In the genomic region with DNA sequence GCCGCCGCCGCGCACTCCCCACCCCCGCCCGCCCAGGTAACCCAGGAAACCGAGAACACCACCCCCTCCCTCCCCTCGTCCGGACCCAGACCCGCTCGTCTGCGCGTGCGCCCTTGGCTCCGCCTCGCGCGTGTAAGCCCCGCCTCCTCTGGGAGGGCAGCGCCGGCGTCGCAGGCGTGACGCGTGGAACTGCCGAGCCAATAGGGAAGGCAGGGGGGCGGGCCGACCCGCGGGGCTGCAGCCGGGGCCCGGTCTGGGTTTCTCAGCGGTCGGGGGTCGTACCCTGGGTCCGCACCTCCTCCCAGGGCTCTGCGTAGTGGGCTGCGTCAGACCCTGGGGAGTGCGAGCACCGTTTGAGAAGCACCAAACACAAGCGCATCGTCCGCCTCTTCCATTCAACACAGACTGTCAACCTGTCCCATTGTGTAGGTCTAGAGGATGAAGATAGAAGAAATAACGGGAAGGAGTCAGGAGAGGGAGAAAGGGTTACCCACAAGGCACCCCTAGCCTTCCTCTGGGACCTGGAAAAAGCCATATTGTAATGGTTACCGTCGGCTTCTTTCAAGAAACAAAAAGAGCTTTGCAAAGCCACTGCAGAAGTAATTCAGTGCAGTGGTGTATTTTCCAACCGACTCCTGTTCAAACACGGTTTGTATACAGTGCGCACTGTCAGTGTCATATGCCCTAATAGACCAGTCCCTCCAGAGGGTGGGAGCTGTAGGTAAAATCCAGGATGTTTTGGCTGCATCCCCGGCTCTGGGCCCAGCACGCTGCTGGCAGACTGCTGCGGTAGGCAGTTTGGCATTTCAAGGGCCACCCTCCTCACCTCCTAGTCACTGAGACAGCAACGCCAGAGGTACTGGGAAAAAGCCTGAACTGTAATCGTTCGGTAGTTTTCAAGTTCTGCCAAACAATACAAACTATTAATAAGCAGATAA, we compare ENCODE assay signal across 8 cellular contexts. TPM values are rescaled to one million over a fixed set of nuclear protein-coding genes. Genes with fewer than 3 reads are reported as not detected.
A peak's percentile ranks its signal among the peaks of the same experiment; 100 is the strongest.
DNase-seq lines count a peak whose midpoint lies in the region; ATAC-seq and TF ChIP-seq lines count a peak whose summit lies in the region.

No MANE protein-coding gene starts in this region.

- H3K4me1 Mint-ChIP-seq in Caco-2 (ENCODE audit: low read depth, unreplicated experiment): peaks cover 6% of the 10 kb centered on the region

- CTCF ChIA-PET in Caco-2 (lab: Charles Lee): interaction anchor here (0.9 to 2.2 kb wide), 4 partner anchors 9 to 105 kb away, joined by 3 to 37 read pairs (median 4); no protein-coding TSS in a partner anchor

- peak overlapping the region; percentile 98 for H3K4me3 Mint-ChIP-seq in Caco-2 (ENCODE audit: unreplicated experiment)

- WGBS in mesodermal cell (ENCODE audit: insufficient coverage in 2 of 2), 2 experiments: 6% methylated on average over 24 to 32 of the region's 56 CpGs

- H3K27me3 ChIP-seq in Caco-2 (replicated peaks; ENCODE audit: control insufficient read depth, insufficient read depth, low read length) (no peaks in the 10 kb centered on the region), endocrine pancreas (ENCODE audit: control insufficient read depth, insufficient read depth, low read length) (no peaks in the 10 kb centered on the region)

- DNase-seq in Caco-2 (peak; percentile 93 to 98), HUDEP-2 (lab: John Stamatoyannopoulos, UW; ENCODE audit: unreplicated experiment in 76 of 76) (peak; percentile 16 to 97 (median 92)), NOMO-1 treated with dmso at 0.1 percent for 144 hours (lab: John Stamatoyannopoulos, UW; ENCODE audit: unreplicated experiment) (peak; percentile 91)
- DNase-seq in activated CD8-positive, alpha-beta memory T cell treated with anti-CD3 and anti-CD28 coated beads, Interleukin-2, amount 50 U/mL, for 1 hour (ENCODE audit: extremely low read depth): peak; percentile 90
- DNase-seq in stimulated activated CD8-positive, alpha-beta memory T cell treated with anti-CD3 and anti-CD28 coated beads, Interleukin-15, amount 100 ng/mL, for 24 hours (ENCODE audit: low read depth): peak; percentile 95

- H3K9me3 Mint-ChIP-seq in Caco-2 (ENCODE audit: unreplicated experiment): no peaks in the 10 kb centered on the region

- POLR2A ChIA-PET in Caco-2 (lab: Charles Lee): no interaction called here

- peak; percentile 71 for ATAC-seq in GM21381 (IDR thresholded peaks at IDR 0.05; ENCODE audit: unreplicated experiment)

- H3K27me3 Mint-ChIP-seq in Caco-2 (ENCODE audit: insufficient read depth, unreplicated experiment): peaks cover 2% of the 10 kb centered on the region

- peak overlapping the region; percentile 79 for H3K9ac ChIP-seq in endocrine pancreas (ENCODE audit: control insufficient read depth, insufficient read depth, low read length)

- H3K4me3 ChIP-seq in Caco-2 (ENCODE audit: low read depth, low read length) (peak overlapping the region; percentile 65), endocrine pancreas (ENCODE audit: control insufficient read depth, insufficient read depth, low read length) (peak overlapping the region; percentile 86), mesodermal cell (ENCODE audit: extremely low read depth, insufficient read depth, low read length, poor library complexity, severe bottlenecking) (peak overlapping the region; percentile 71)

- peaks cover 4% of the 10 kb centered on the region; the same call in 1 of the 2 replicates for H3K4me1 ChIP-seq in Caco-2
- H3K4me1 ChIP-seq in endocrine pancreas (ENCODE audit: control insufficient read depth, insufficient read depth, low read length): peaks cover 11% of the 10 kb centered on the region
- no peaks in the 10 kb centered on the region for H3K4me1 ChIP-seq in mesodermal cell (ENCODE audit: control insufficient read depth, insufficient read depth, low read length, poor library complexity, severe bottlenecking)

- intact Hi-C loops in Caco-2 (cut with micrococcal nuclease; ENCODE audit: unreplicated experiment): loop anchor here (1.0 to 10.0 kb wide), 4 partner anchors 25 to 362 kb away; a partner anchor contains a TSS

- H3K36me3 ChIP-seq in Caco-2 (ENCODE audit: control insufficient read depth, insufficient read depth, low read length) (no peaks in the 10 kb centered on the region), endocrine pancreas (ENCODE audit: control insufficient read depth, insufficient read depth, low read length) (no peaks in the 10 kb centered on the region), mesodermal cell (ENCODE audit: control insufficient read depth, insufficient read depth, low read length) (no peaks in the 10 kb centered on the region)

- peak overlapping the region; percentile 48 for H3K27ac Mint-ChIP-seq in Caco-2 (ENCODE audit: unreplicated experiment)

- peak overlapping the region; percentile 79 for H3K27ac ChIP-seq in mesodermal cell (ENCODE audit: low read depth, low read length, severe bottlenecking)

- peaks cover 8% of the 10 kb centered on the region for H3K36me3 Mint-ChIP-seq in Caco-2 (ENCODE audit: insufficient read depth, unreplicated experiment)

- H3K9me3 ChIP-seq in Caco-2: no peaks in the 10 kb centered on the region
- no peaks in the 10 kb centered on the region for H3K9me3 ChIP-seq in endocrine pancreas (ENCODE audit: control insufficient read depth, low read length)
- no peaks in the 10 kb centered on the region for H3K9me3 ChIP-seq in mesodermal cell (ENCODE audit: control insufficient read depth, low read length)

- BruUV-seq in Caco-2 (replicated peaks; lab: Mats Ljungman, UMichigan): no TSS peak

- TF ChIP-seq CTCF in Caco-2 (IDR thresholded peaks at IDR 0.05; ENCODE audit: insufficient read depth in 1 of 2, low read depth in 1 of 2, low read length in 1 of 2, severe bottlenecking in 1 of 2, unreplicated experiment in 1 of 2): no peak

RNA-seq across cellular contexts. Expression of a gene that starts 0.5 kb away (rescaled TPM):
- 3.6 and 5.6 TPM in 2 replicates for total RNA-seq in Caco-2 (2022)
- polyA plus RNA-seq in mesodermal cell (2013, experiment 1 of 2): 2.9 TPM
- polyA plus RNA-seq in mesodermal cell (2013, experiment 2 of 2): 3.1 TPM

Comparison
In these comparisons a context has a peak if more than half of its experiments do, and no peak if none do; other contexts are left out.
1. Peak in every context shown above with its lines: DNase-seq, ATAC-seq, H3K4me3 ChIP-seq and H3K27ac ChIP-seq.